In the genomic region with DNA sequence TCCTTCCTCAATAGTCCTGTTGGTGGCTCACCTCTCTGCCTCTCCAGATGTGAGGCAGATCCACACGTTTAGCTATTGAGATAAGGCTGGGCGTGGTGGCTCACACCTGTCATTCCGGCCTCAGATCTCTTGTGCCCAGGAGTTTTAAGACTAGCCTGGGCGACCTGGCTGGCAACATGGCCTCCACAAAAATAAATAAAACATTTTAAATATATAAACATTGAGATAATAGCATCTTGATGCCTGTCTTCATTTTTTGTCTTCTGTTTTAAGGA, we compare ENCODE assay signal across 10 cellular contexts. TPM values are rescaled to one million over a fixed set of nuclear protein-coding genes. Genes with fewer than 3 reads are reported as not detected.
DNase-seq lines count a peak whose midpoint lies in the region; ATAC-seq and TF ChIP-seq lines count a peak whose summit lies in the region.
"Had no signal": no experiment of that assay in that cellular context is flagged by ENCODE, and none has a peak within 500 bp of the region (broad histone marks: within the 10 kb centered on the region; RNA-seq: fewer than 3 reads in every experiment).

No MANE protein-coding gene starts in this region.

- no peaks in the 10 kb centered on the region for H3K9me3 Mint-ChIP-seq in activated T-helper 1 cell treated with anti-CD3 and anti-CD28 coated beads, Interleukin-12 subunit alpha, Interleukin-12 subunit beta, Interleukin-2, Interleukin-4 antibody, amounts not matched to agents 30 ng/mL and 10 ng/mL and 1 ng/mL, durations not matched to agents 14 hours and 24 hours and 36 hours

- H3K27ac ChIP-seq in heart left ventricle: peak overlapping the region; percentile 89 to 100 (median 97)
- peak overlapping the region; percentile 71 to 95 for H3K27ac ChIP-seq in liver (ENCODE audit: low read depth in 1 of 2, low read length in 2 of 2)
- H3K27ac ChIP-seq in tibial nerve: peak overlapping the region; percentile 94 to 99 (median 97)

- ATAC-seq in heart left ventricle (no peak), Right ventricle myocardium superior (ENCODE audit: poor library complexity) (no peak)
- ATAC-seq: activated CD4-positive, CD25-positive, alpha-beta regulatory T cell treated with anti-CD3 and anti-CD28 coated beads, Interleukin-2, amount 50 U/mL, for 24 hours had no signal

- H3K4me3 ChIP-seq in heart left ventricle (peak overlapping the region in 4 of 12 donors; percentile 9 to 93 (median 82)), liver (ENCODE audit: low read depth in 1 of 3, low read length in 3 of 3) (no peak overlapping the region), tibial nerve (no peak overlapping the region)

- TF ChIP-seq POLR2A in heart left ventricle (IDR thresholded peaks at IDR 0.05): no peak
- TF ChIP-seq POLR2A in tibial nerve (IDR thresholded peaks at IDR 0.05): no peak

- intact Hi-C loops in heart left ventricle (cut with DNase I) (loop anchor here in 9 of 10 donors (5.0 to 10.0 kb wide), 11 partner anchors 33 to 518 kb away; partner anchors contain the start of gene KCNT1 (in 3 of the 9)), Right ventricle myocardium superior (cut with DNase I) (loop anchor here (5.0 to 10.0 kb wide), 3 partner anchors 33 to 325 kb away; no protein-coding TSS in a partner anchor)
- intact Hi-C loops in activated T-helper 1 cell treated with anti-CD3 and anti-CD28 coated beads, Interleukin-12 subunit alpha, Interleukin-12 subunit beta, Interleukin-2, Interleukin-4 antibody, amounts not matched to agents 30 ng/mL and 10 ng/mL and 1 ng/mL, durations not matched to agents 14 hours and 24 hours and 36 hours (cut with micrococcal nuclease): no loop called here

- TF ChIP-seq CTCF in heart left ventricle (IDR thresholded peaks at IDR 0.05) (no peak), liver (IDR thresholded peaks at IDR 0.05; ENCODE audit: low read depth, low read length, missing input control) (no peak), tibial nerve (IDR thresholded peaks at IDR 0.05) (no peak)

- H3K9me3 ChIP-seq in heart left ventricle (no peaks in the 10 kb centered on the region), liver (ENCODE audit: control insufficient read depth in 4 of 4, low read length in 3 of 4) (no peaks in the 10 kb centered on the region), tibial nerve (no peaks in the 10 kb centered on the region)

- TF ChIP-seq EP300 in tibial nerve (IDR thresholded peaks at IDR 0.05): no peak

- no peak overlapping the region for H3K27ac Mint-ChIP-seq in activated T-helper 1 cell treated with anti-CD3 and anti-CD28 coated beads, Interleukin-12 subunit alpha, Interleukin-12 subunit beta, Interleukin-2, Interleukin-4 antibody, amounts not matched to agents 30 ng/mL and 10 ng/mL and 1 ng/mL, durations not matched to agents 14 hours and 24 hours and 36 hours

- peaks cover 3% of the 10 kb centered on the region for H3K27me3 Mint-ChIP-seq in activated T-helper 1 cell treated with anti-CD3 and anti-CD28 coated beads, Interleukin-12 subunit alpha, Interleukin-12 subunit beta, Interleukin-2, Interleukin-4 antibody, amounts not matched to agents 30 ng/mL and 10 ng/mL and 1 ng/mL, durations not matched to agents 14 hours and 24 hours and 36 hours (ENCODE audit: insufficient read depth)

- DNase-seq in heart left ventricle: no peak
- DNase-seq in Right ventricle myocardium superior: no peak
- no peak for DNase-seq in activated T-helper 1 cell treated with anti-CD3 and anti-CD28 coated beads, Interleukin-12 subunit alpha, Interleukin-12 subunit beta, Interleukin-2, Interleukin-4 antibody, amounts not matched to agents 30 ng/mL and 10 ng/mL and 1 ng/mL, durations not matched to agents 14 hours and 24 hours and 36 hours (ENCODE audit: low spot score)
- no peak for DNase-seq in tibial nerve (ENCODE audit: low spot score in 2 of 2)
- no peak for DNase-seq in HCEC 1CT
- DNase-seq in NCI-H2227 treated with DMSO at 0.1 percent for 48 hours (lab: John Stamatoyannopoulos, UW): no peak
- DNase-seq in NCI-H1417 treated with DMSO at 0.1 percent for 48 hours (lab: John Stamatoyannopoulos, UW): no peak
- DNase-seq: DMS 273 treated with DMSO at 0.1 percent for 48 hours had no signal

- peaks cover 3 to 41% (median 27%) of the 10 kb centered on the region in 12 donors for H3K4me1 ChIP-seq in heart left ventricle
- peaks cover 10 to 37% (median 27%) of the 10 kb centered on the region in 4 donors for H3K4me1 ChIP-seq in liver (ENCODE audit: control insufficient read depth in 4 of 4, insufficient read depth in 4 of 4, low read length in 3 of 4)
- H3K4me1 ChIP-seq in tibial nerve: peaks cover 0 to 45% (median 25%) of the 10 kb centered on the region in 4 donors

- no peaks in the 10 kb centered on the region for H3K4me1 Mint-ChIP-seq in activated T-helper 1 cell treated with anti-CD3 and anti-CD28 coated beads, Interleukin-12 subunit alpha, Interleukin-12 subunit beta, Interleukin-2, Interleukin-4 antibody, amounts not matched to agents 30 ng/mL and 10 ng/mL and 1 ng/mL, durations not matched to agents 14 hours and 24 hours and 36 hours (ENCODE audit: low read depth)

- H3K4me3 Mint-ChIP-seq in activated T-helper 1 cell treated with anti-CD3 and anti-CD28 coated beads, Interleukin-12 subunit alpha, Interleukin-12 subunit beta, Interleukin-2, Interleukin-4 antibody, amounts not matched to agents 30 ng/mL and 10 ng/mL and 1 ng/mL, durations not matched to agents 14 hours and 24 hours and 36 hours: peak overlapping the region; percentile 79

- WGBS in heart left ventricle, 4 donors: 66 to 75% (median 69%) methylated on average over 4 of the region's 4 CpGs
- WGBS in liver: 34% methylated on average over 4 of the region's 4 CpGs
- 71 to 76% methylated on average over 4 of the region's 4 CpGs for WGBS in tibial nerve, 2 donors

- H3K36me3 ChIP-seq in heart left ventricle (peaks cover 0 to 18% (median 13%) of the 10 kb centered on the region in 9 donors), liver (ENCODE audit: control insufficient read depth in 4 of 4, insufficient read depth in 3 of 4, low read depth in 1 of 4, low read length in 3 of 4) (peaks cover 0 to 5% (median 3%) of the 10 kb centered on the region in 4 donors), tibial nerve (peaks cover 0 to 19% (median 0%) of the 10 kb centered on the region in 3 donors)

- peak overlapping the region in 1 of 2 donors; percentile 48 for H3K9ac ChIP-seq in liver (ENCODE audit: low read depth in 1 of 2, low read length in 2 of 2)

- no peaks in the 10 kb centered on the region for H3K36me3 Mint-ChIP-seq in activated T-helper 1 cell treated with anti-CD3 and anti-CD28 coated beads, Interleukin-12 subunit alpha, Interleukin-12 subunit beta, Interleukin-2, Interleukin-4 antibody, amounts not matched to agents 30 ng/mL and 10 ng/mL and 1 ng/mL, durations not matched to agents 14 hours and 24 hours and 36 hours (ENCODE audit: low read depth)

- no peaks in the 10 kb centered on the region for H3K27me3 ChIP-seq in heart left ventricle
- H3K27me3 ChIP-seq in liver (ENCODE audit: control insufficient read depth in 4 of 4, insufficient read depth in 4 of 4, low read length in 3 of 4): no peaks in the 10 kb centered on the region
- H3K27me3 ChIP-seq in tibial nerve: no peaks in the 10 kb centered on the region

- no peak for TF ChIP-seq RAD21 in liver (IDR thresholded peaks at IDR 0.05)

TF ChIP-seq in liver, 16 proteins besides CTCF, POLR2A, EP300 and RAD21:
- TF ChIP-seq SP1 (IDR thresholded peaks at IDR 0.05): no peak
- TF ChIP-seq NR2F2 (IDR thresholded peaks at IDR 0.05): no peak
- TF ChIP-seq EGR1 (IDR thresholded peaks at IDR 0.05; ENCODE audit: low read depth in 2 of 2): no peak

RNA-seq across cellular contexts. Expression of gene TMEM250, which starts 1.4 kb away (rescaled TPM):
- total RNA-seq in heart left ventricle (10 to 100 TPM; 15.5 to 34.3 (median 19.9) TPM), Right ventricle myocardium superior (16.4 TPM), liver (10 to 100 TPM; 16.1 to 18.2 TPM), tibial nerve (10 to 100 TPM; 24.3 to 47.7 (median 26.6) TPM)
- polyA plus RNA-seq in heart left ventricle (10 to 100 TPM; 11.6 to 37.0 TPM), liver (10 to 100 TPM in 1 of 2 donors, 1 to 10 TPM in 1; 6.7 to 19.5 TPM)
- total RNA-seq in activated T-helper 1 cell treated with anti-CD3 and anti-CD28 coated beads, Interleukin-12 subunit alpha, Interleukin-12 subunit beta, Interleukin-2, Interleukin-4 antibody, amounts not matched to agents 30 ng/mL and 10 ng/mL and 1 ng/mL, durations not matched to agents 14 hours and 24 hours and 36 hours: 50.1 and 51.5 TPM in 2 replicates

RNA-seq across cellular contexts. Expression of gene NACC2, which starts 25.0 kb away (rescaled TPM):
- 10 to 100 TPM; 38.7 to 66.5 (median 47.5) TPM for total RNA-seq in heart left ventricle
- polyA plus RNA-seq in heart left ventricle: 10 to 100 TPM; 17.9 to 39.1 TPM
- 30.8 TPM for total RNA-seq in Right ventricle myocardium superior
- total RNA-seq in activated T-helper 1 cell treated with anti-CD3 and anti-CD28 coated beads, Interleukin-12 subunit alpha, Interleukin-12 subunit beta, Interleukin-2, Interleukin-4 antibody, amounts not matched to agents 30 ng/mL and 10 ng/mL and 1 ng/mL, durations not matched to agents 14 hours and 24 hours and 36 hours: 3.7 and 4.0 TPM in 2 replicates
- 10 to 100 TPM in 1 of 2 donors, 1 to 10 TPM in 1; 6.7 to 17.8 TPM for total RNA-seq in liver
- 10 to 100 TPM in 1 of 2 donors, 1 to 10 TPM in 1; 4.8 to 10.8 TPM for polyA plus RNA-seq in liver
- total RNA-seq in tibial nerve: 10 to 100 TPM; 45.6 to 55.7 (median 49.8) TPM
